In genomic region chr10:3511483-3511882, GRCh38 we compare ENCODE assay signal across 1 cellular context.
TF ChIP-seq lines count a peak whose summit lies in the region.

No MANE protein-coding gene starts in this region.

TF ChIP-seq in HEK293, 187 proteins besides CTCF, POLR2A, EP300 and RAD21 (continued from another document):
- no peak for TF ChIP-seq PRDM4 (tag by site-specific recombination; IDR thresholded peaks at IDR 0.05)
TF ChIP-seq in HEK293: peak in this region for 1.
